ENCODE assay signal across 14 cellular contexts in genomic region chr19:3981736-3982681, GRCh38. TPM values are rescaled to one million over a fixed set of nuclear protein-coding genes. Genes with fewer than 3 reads are reported as not detected.
DNase-seq lines count a peak whose midpoint lies in the region; ATAC-seq, FAIRE-seq and TF ChIP-seq lines count a peak whose summit lies in the region.
"Had no signal": no experiment of that assay in that cellular context is flagged by ENCODE, and none has a peak within 500 bp of the region (broad histone marks: within the 10 kb centered on the region; RNA-seq: fewer than 3 reads in every experiment).

No MANE protein-coding gene starts in this region.

- H3K9me3 Mint-ChIP-seq in CD4-positive, CD25-positive, alpha-beta regulatory T cell = peaks cover 0 to 2% (median 0%) of the 10 kb centered on the region in 7 donors
- H3K9me3 Mint-ChIP-seq in astrocyte (ENCODE audit: unreplicated experiment) (peaks cover 2% of the 10 kb centered on the region), nephron progenitor cell (no peaks in the 10 kb centered on the region)

- peaks cover 15 to 52% (median 36%) of the 10 kb centered on the region in 4 donors for H3K4me1 Mint-ChIP-seq in CD4-positive, CD25-positive, alpha-beta regulatory T cell
- peaks cover 49% of the 10 kb centered on the region for H3K4me1 Mint-ChIP-seq in astrocyte (ENCODE audit: low read depth, unreplicated experiment)
- peaks cover 38% of the 10 kb centered on the region for H3K4me1 Mint-ChIP-seq in nephron progenitor cell

- H4K20me1 ChIP-seq in astrocyte (ENCODE audit: insufficient read depth, low read length) = peaks cover 80% of the 10 kb centered on the region

- TF ChIP-seq CTCF in astrocyte (IDR thresholded peaks at IDR 0.05; ENCODE audit: insufficient read depth, low read depth, low read length) (no peak), nephron progenitor cell (IDR thresholded peaks at IDR 0.05) (no peak)

- no peak overlapping the region for H3K27ac Mint-ChIP-seq in CD4-positive, CD25-positive, alpha-beta regulatory T cell
- H3K27ac Mint-ChIP-seq in astrocyte (ENCODE audit: unreplicated experiment) (peak overlapping the region; percentile 99), nephron progenitor cell (peak overlapping the region; percentile 95)

- no peak for DNase-seq in CD4-positive, CD25-positive, alpha-beta regulatory T cell
- DNase-seq in astrocyte (ENCODE audit: low read depth) = no peak
- no peak for DNase-seq in nephron progenitor cell
- no peak for DNase-seq in stimulated activated CD4-positive, alpha-beta T cell treated with anti-CD3 and anti-CD28 coated beads, Interleukin-4, amount 100 ng/mL, for 1 hour
- no peak for DNase-seq in NCI-H510A treated with DMSO at 0.1 percent for 48 hours (lab: John Stamatoyannopoulos, UW)
- DNase-seq in NCI-H1436 treated with DMSO at 0.1 percent for 48 hours (lab: John Stamatoyannopoulos, UW) = no peak
- DNase-seq: KBM-7, NCI-H774 had no signal

- WGBS in HUES64 = 94% methylated on average over 39 of the region's 39 CpGs

- ATAC-seq in CD4-positive, CD25-positive, alpha-beta regulatory T cell (ENCODE audit: low read depth in 2 of 2) = no peak
- ATAC-seq in HG02678 (IDR thresholded peaks at IDR 0.05; ENCODE audit: unreplicated experiment) = no peak
- ATAC-seq: sciatic nerve had no signal

- peak overlapping the region; percentile 98 for H3K4me2 ChIP-seq in astrocyte (ENCODE audit: low read length)

- peak overlapping the region; percentile 56 to 98 (median 76) for H3K4me3 Mint-ChIP-seq in CD4-positive, CD25-positive, alpha-beta regulatory T cell
- H3K4me3 Mint-ChIP-seq in astrocyte (ENCODE audit: unreplicated experiment) (peak overlapping the region; percentile 99), nephron progenitor cell (peak overlapping the region; percentile 11)

- H3K27me3 ChIP-seq in CD4-positive, CD25-positive, alpha-beta regulatory T cell (ENCODE audit: control insufficient read depth, insufficient read depth, low read length) = no peaks in the 10 kb centered on the region
- no peaks in the 10 kb centered on the region for H3K27me3 ChIP-seq in HUES64 (ENCODE audit: insufficient read depth, low read length)
- no peaks in the 10 kb centered on the region for H3K27me3 ChIP-seq in astrocyte (ENCODE audit: insufficient read depth, low read length)
- H3K27me3 ChIP-seq: adrenal gland had no signal

- H3K79me2 ChIP-seq in astrocyte (ENCODE audit: insufficient read depth, low read length) = peaks cover 81% of the 10 kb centered on the region

- H3K27ac ChIP-seq in CD4-positive, CD25-positive, alpha-beta regulatory T cell (ENCODE audit: insufficient read depth, low read length, poor library complexity, severe bottlenecking) = no peak overlapping the region
- H3K27ac ChIP-seq in HUES64 (ENCODE audit: low read depth, low read length) (peak overlapping the region; percentile 95), astrocyte (ENCODE audit: low read depth, low read length) (no peak overlapping the region)

- no peaks in the 10 kb centered on the region for H3K9me3 ChIP-seq in CD4-positive, CD25-positive, alpha-beta regulatory T cell (ENCODE audit: control insufficient read depth in 2 of 2, low read length in 2 of 2)
- H3K9me3 ChIP-seq in HUES64 (ENCODE audit: insufficient read depth, low read depth, low read length) (no peaks in the 10 kb centered on the region), astrocyte (ENCODE audit: insufficient read depth, low read depth, low read length) (no peaks in the 10 kb centered on the region)
- H3K9me3 ChIP-seq: adrenal gland had no signal

- H3K36me3 Mint-ChIP-seq in CD4-positive, CD25-positive, alpha-beta regulatory T cell = peaks cover 30% of the 10 kb centered on the region
- peaks cover 31% of the 10 kb centered on the region for H3K36me3 Mint-ChIP-seq in astrocyte (ENCODE audit: low read depth, unreplicated experiment)
- peaks cover 59% of the 10 kb centered on the region for H3K36me3 Mint-ChIP-seq in nephron progenitor cell (ENCODE audit: low read depth)

- peaks cover 5% of the 10 kb centered on the region for H3K27me3 Mint-ChIP-seq in CD4-positive, CD25-positive, alpha-beta regulatory T cell
- H3K27me3 Mint-ChIP-seq in astrocyte (ENCODE audit: low read depth, unreplicated experiment) (no peaks in the 10 kb centered on the region), nephron progenitor cell (ENCODE audit: low read depth, poor library complexity) (peaks cover 16% of the 10 kb centered on the region)

- H3K9ac ChIP-seq in HUES64 (ENCODE audit: low read depth, low read length) (0 out of 2 replicates have a peak overlapping the region, but pooled peaks have one; percentile 6), astrocyte (ENCODE audit: low read length) (peak overlapping the region; percentile 100)

- H3K4me1 ChIP-seq in CD4-positive, CD25-positive, alpha-beta regulatory T cell (ENCODE audit: control insufficient read depth, insufficient read depth, low read length, poor library complexity, severe bottlenecking) = peaks cover 52% of the 10 kb centered on the region
- H3K4me1 ChIP-seq in HUES64 (ENCODE audit: insufficient read depth, low read length) (peaks cover 18% of the 10 kb centered on the region), astrocyte (ENCODE audit: insufficient read depth, low read length) (peaks cover 52% of the 10 kb centered on the region)

- no peak for FAIRE-seq in astrocyte (lab: Jason Lieb, UNC)

- peaks cover 69% of the 10 kb centered on the region for H3K36me3 ChIP-seq in CD4-positive, CD25-positive, alpha-beta regulatory T cell (ENCODE audit: control insufficient read depth, insufficient read depth, low read length)
- H3K36me3 ChIP-seq in HUES64 (ENCODE audit: insufficient read depth, low read length) (peaks cover 77% of the 10 kb centered on the region), astrocyte (ENCODE audit: insufficient read depth, low read length) (peaks cover 65% of the 10 kb centered on the region)

- no peak overlapping the region for H3K4me3 ChIP-seq in CD4-positive, CD25-positive, alpha-beta regulatory T cell (ENCODE audit: low read depth, low read length)
- no peak overlapping the region for H3K4me3 ChIP-seq in HUES64 (ENCODE audit: low read length)
- H3K4me3 ChIP-seq in astrocyte (ENCODE audit: insufficient read depth, low read depth, low read length) = peak overlapping the region; percentile 19
- H3K4me3 ChIP-seq: adrenal gland had no signal

- H2AFZ ChIP-seq in astrocyte (ENCODE audit: low read depth, low read length) = no peak overlapping the region

RNA-seq across cellular contexts. Expression of gene EEF2, which starts 3.3 kb away (rescaled TPM):
- 2,369 TPM for total RNA-seq in CD4-positive, CD25-positive, alpha-beta regulatory T cell
- 100 to 1,000 TPM; 564 to 602 (median 587) TPM for polyA plus RNA-seq in CD4-positive, CD25-positive, alpha-beta regulatory T cell
- 1,689 TPM for polyA plus RNA-seq in HUES64 (2013, experiment 1 of 2)
- polyA plus RNA-seq in HUES64 (2013, experiment 2 of 2) = 1,793 TPM
- total RNA-seq in astrocyte = 2,578 and 2,739 TPM in 2 replicates

RNA-seq across cellular contexts. Expression of gene DAPK3, which starts 11.1 kb away (rescaled TPM):
- 42.3 TPM for total RNA-seq in CD4-positive, CD25-positive, alpha-beta regulatory T cell
- polyA plus RNA-seq in CD4-positive, CD25-positive, alpha-beta regulatory T cell = 10 to 100 TPM; 20.7 to 31.3 (median 24.6) TPM
- 42.6 TPM for polyA plus RNA-seq in HUES64 (2013, experiment 1 of 2)
- 41.9 TPM for polyA plus RNA-seq in HUES64 (2013, experiment 2 of 2)
- 242 and 264 TPM in 2 replicates for total RNA-seq in astrocyte

RNA-seq across cellular contexts. Expression of gene PIAS4, which starts 25.5 kb away (rescaled TPM):
- total RNA-seq in CD4-positive, CD25-positive, alpha-beta regulatory T cell = 25.4 TPM
- 10 to 100 TPM in 1 of 4 donors, 1 to 10 TPM in 3; 4.1 to 10.4 (median 4.4) TPM for polyA plus RNA-seq in CD4-positive, CD25-positive, alpha-beta regulatory T cell
- polyA plus RNA-seq in HUES64 (2013, experiment 1 of 2) = 26.4 TPM
- 23.3 TPM for polyA plus RNA-seq in HUES64 (2013, experiment 2 of 2)
- 26.0 and 26.4 TPM in 2 replicates for total RNA-seq in astrocyte

RNA-seq across cellular contexts. Expression of gene NMRK2, which starts 49.1 kb away (rescaled TPM):
- not detected for total RNA-seq in CD4-positive, CD25-positive, alpha-beta regulatory T cell
- not detected for polyA plus RNA-seq in CD4-positive, CD25-positive, alpha-beta regulatory T cell
- 40.9 TPM for polyA plus RNA-seq in HUES64 (2013, experiment 1 of 2)
- 38.4 TPM for polyA plus RNA-seq in HUES64 (2013, experiment 2 of 2)
- 0.73 TPM in 1 of 2 replicates, not detected in the other for total RNA-seq in astrocyte
- total RNA-seq: Daoy, kidney epithelial cell, sciatic nerve had no signal

Comparison
In these comparisons a context has a peak if more than half of its experiments do, and no peak if none do; other contexts are left out.
1. H3K27ac Mint-ChIP-seq: peak in astrocyte (single experiment) and nephron progenitor cell (single experiment); none in CD4-positive, CD25-positive, alpha-beta regulatory T cell (0 of 3).
2. H3K4me3 Mint-ChIP-seq: peak in every context shown above with its lines; median percentile 99 in astrocyte; 76 in CD4-positive, CD25-positive, alpha-beta regulatory T cell; 11 in nephron progenitor cell.